8 cellular contexts compared by ENCODE assay signal in the genomic region with DNA sequence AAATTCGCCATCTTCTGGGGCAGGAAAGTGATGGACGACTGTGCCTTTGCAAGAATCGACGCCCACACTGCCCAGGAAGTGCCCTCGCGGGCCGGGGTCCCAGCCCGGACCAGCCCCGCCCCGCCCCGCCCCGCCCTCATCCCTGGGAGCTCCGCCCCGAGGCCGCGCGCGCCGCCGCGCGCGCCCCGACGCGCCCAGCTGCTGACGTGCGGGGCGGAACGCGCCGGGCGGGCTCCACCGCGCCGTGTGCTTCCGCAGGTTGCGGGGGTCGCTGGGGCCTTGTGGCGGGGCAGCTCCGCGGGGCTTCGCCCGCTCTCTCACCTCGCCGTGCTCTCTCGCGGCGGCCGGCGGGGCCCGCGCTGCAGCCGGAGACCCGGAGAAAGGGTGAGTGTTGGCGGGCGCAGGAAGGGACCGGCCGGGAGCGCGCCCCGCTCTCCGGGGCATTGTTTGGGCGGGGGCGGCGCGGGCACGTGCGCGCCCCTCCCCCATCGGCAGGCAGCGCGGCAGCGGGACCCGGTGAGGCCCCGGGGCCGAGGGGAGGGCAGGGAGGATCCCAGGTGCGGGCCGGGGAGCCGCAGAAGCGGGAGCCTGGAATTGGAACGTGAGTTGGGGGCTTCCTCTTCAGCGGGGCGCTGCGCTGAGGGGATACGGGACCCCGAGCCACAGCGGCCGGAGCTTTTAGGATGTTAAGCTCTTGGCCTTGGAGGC. TPM values are rescaled to one million over a fixed set of nuclear protein-coding genes. Genes with fewer than 3 reads are reported as not detected.
DNase-seq lines count a peak whose midpoint lies in the region; ATAC-seq, FAIRE-seq and TF ChIP-seq lines count a peak whose summit lies in the region.

A gene (plus strand): TSS at position 188 of the 708 bp plus-strand sequence. CDS start 17,366 bp downstream, outside the sequence.

- peak within 1 kb of the TSS; percentile 95 for H3K9ac ChIP-seq in NT2/D1 (ENCODE audit: insufficient read length, low read depth)
- H3K9ac ChIP-seq in endothelial cell of umbilical vein (replicated peaks; ENCODE audit: extremely low read depth, insufficient read depth, low read length) = peak within 1 kb of the TSS; percentile 72

- BruUV-seq in endothelial cell of umbilical vein (replicated peaks; lab: Mats Ljungman, UMichigan) = no TSS peak

- CTCF ChIA-PET in CD4-positive, alpha-beta memory T cell (lab: Charles Lee; ENCODE audit: partially characterized antibody) = interaction anchor here (0.5 to 2.4 kb wide), 7 partner anchors 10 to 198 kb away, joined by 3 to 15 read pairs (median 4); a partner anchor contains a TSS
- CTCF ChIA-PET in endothelial cell of umbilical vein (lab: Charles Lee) = interaction anchor here (0.7 to 1.7 kb wide), 8 partner anchors 12 to 287 kb away, joined by 3 to 7 read pairs (median 4); no protein-coding TSS in a partner anchor

- H3K4me1 ChIP-seq in CD4-positive, alpha-beta memory T cell (ENCODE audit: insufficient read depth, low read length) = peaks cover 24% of the 10 kb centered on the region
- H3K4me1 ChIP-seq in NT2/D1 (ENCODE audit: insufficient read depth, insufficient read length) (no peaks in the 10 kb centered on the region), endothelial cell of umbilical vein (ENCODE audit: control insufficient read depth, extremely low read depth, insufficient read depth, low read length) (peaks cover 15% of the 10 kb centered on the region)

- intact Hi-C loops in CD4-positive, alpha-beta memory T cell (cut with micrococcal nuclease) = loop anchor here (1.0 to 2.0 kb wide), 2 partner anchors 61 to 143 kb away; a partner anchor contains a TSS
- intact Hi-C loops in endothelial cell of umbilical vein (cut with micrococcal nuclease) = loop anchor here (1.0 to 2.0 kb wide), 4 partner anchors 37 to 228 kb away; a partner anchor contains a TSS

- H3K27ac Mint-ChIP-seq in CD4-positive, alpha-beta memory T cell = peak within 1 kb of the TSS; percentile 79 to 99 (median 97)

- H3K27ac ChIP-seq in CD4-positive, alpha-beta memory T cell (ENCODE audit: low read depth, low read length) = peak within 1 kb of the TSS; percentile 78
- H3K27ac ChIP-seq in endothelial cell of umbilical vein (ENCODE audit: insufficient read depth, low read depth, low read length) = peak within 1 kb of the TSS; percentile 73

- H3K4me3 ChIP-seq in CD4-positive, alpha-beta memory T cell (ENCODE audit: low read length in 2 of 2) = peak within 1 kb of the TSS; percentile 83 to 84
- H3K4me3 ChIP-seq in NT2/D1 (ENCODE audit: insufficient read length, low read depth) = peak within 1 kb of the TSS; percentile 94
- H3K4me3 ChIP-seq in endothelial cell of umbilical vein (replicated peaks in 1 of 3; ENCODE audit: insufficient read depth in 1 of 3, low read depth in 1 of 3, low read length in 3 of 3) = peak within 1 kb of the TSS; percentile 59 to 98 (median 86)

- ATAC-seq in GM19395 (IDR thresholded peaks at IDR 0.05; ENCODE audit: unreplicated experiment) (peak; percentile 70), HG03520 (IDR thresholded peaks at IDR 0.05; ENCODE audit: unreplicated experiment) (peak; percentile 66)

- H3K79me2 ChIP-seq in endothelial cell of umbilical vein (ENCODE audit: control insufficient read depth, insufficient read depth, low read length) = peaks cover 51% of the 10 kb centered on the region

- H4K20me1 ChIP-seq in endothelial cell of umbilical vein (replicated peaks; ENCODE audit: control insufficient read depth, extremely low read depth, insufficient read depth, low read length) = peaks cover 3% of the 10 kb centered on the region

- H3K4me1 Mint-ChIP-seq in CD4-positive, alpha-beta memory T cell = peaks cover 28 to 42% (median 36%) of the 10 kb centered on the region in 4 donors

- peak; percentile 65 to 79 (median 74) for DNase-seq in CD4-positive, alpha-beta memory T cell
- peak; percentile 43 for DNase-seq in NT2/D1 (ENCODE audit: low read depth, low spot score)
- peak; percentile 69 for DNase-seq in activated CD8-positive, alpha-beta memory T cell treated with anti-CD3 and anti-CD28 coated beads, Interleukin-2, amount 50 U/mL, for 4 hours
- peak; percentile 66 for DNase-seq in endothelial cell of umbilical vein (ENCODE audit: low read depth, low spot score)
- DNase-seq in middle frontal gyrus (ENCODE audit: extremely low spot score, low spot score) = peak; percentile 36
- DNase-seq in stimulated activated CD8-positive, alpha-beta memory T cell treated with anti-CD3 and anti-CD28 coated beads, Interleukin-2, amount 100 ng/mL, for 1 hour (ENCODE audit: low read depth in 2 of 2) = peak; percentile 34 to 39

- no peak for FAIRE-seq in endothelial cell of umbilical vein (lab: Jason Lieb, UNC)

- no peaks in the 10 kb centered on the region for H3K9me3 Mint-ChIP-seq in CD4-positive, alpha-beta memory T cell

- no peaks in the 10 kb centered on the region for H3K27me3 ChIP-seq in CD4-positive, alpha-beta memory T cell (ENCODE audit: insufficient read depth, low read length)
- H3K27me3 ChIP-seq in NT2/D1 (ENCODE audit: insufficient read depth, insufficient read length) (no peaks in the 10 kb centered on the region), endothelial cell of umbilical vein (ENCODE audit: control insufficient read depth in 2 of 2, insufficient read depth in 2 of 2, low read length in 2 of 2) (no peaks in the 10 kb centered on the region)

- no peak for TF ChIP-seq CTCF in endothelial cell of umbilical vein (IDR thresholded peaks at IDR 0.05; ENCODE audit: extremely low read depth in 1 of 2, insufficient read depth in 1 of 2, low read depth in 1 of 2, low read length in 2 of 2)

- no peaks in the 10 kb centered on the region for H3K27me3 Mint-ChIP-seq in CD4-positive, alpha-beta memory T cell

- TF ChIP-seq POLR2A in endothelial cell of umbilical vein (IDR thresholded peaks at IDR 0.05; ENCODE audit: low read depth, low read length) = peak; percentile 81

- peak within 1 kb of the TSS; percentile 95 for H3K4me2 ChIP-seq in endothelial cell of umbilical vein (ENCODE audit: insufficient read depth, low read length)

- no peaks in the 10 kb centered on the region for H3K9me1 ChIP-seq in endothelial cell of umbilical vein (replicated peaks; ENCODE audit: control insufficient read depth, extremely low read depth, insufficient read depth, low read length)

- POLR2A ChIA-PET in CD4-positive, alpha-beta memory T cell (lab: Charles Lee; ENCODE audit: partially characterized antibody) = interaction anchor here (0.6 to 4.6 kb wide), 10 partner anchors 12 to 271 kb away, joined by 3 to 89 read pairs (median 3); a partner anchor contains a TSS
- POLR2A ChIA-PET in endothelial cell of umbilical vein (lab: Charles Lee) = interaction anchor here (0.7 to 1.0 kb wide), 5 partner anchors 11 to 117 kb away, joined by 3 to 4 read pairs (median 3); no protein-coding TSS in a partner anchor

- H3K4me3 Mint-ChIP-seq in CD4-positive, alpha-beta memory T cell = peak within 1 kb of the TSS; percentile 87 to 99 (median 98)

- H3K9me3 ChIP-seq in CD4-positive, alpha-beta memory T cell (ENCODE audit: control insufficient read depth in 1 of 2, low read length in 2 of 2) = no peaks in the 10 kb centered on the region
- H3K9me3 ChIP-seq in NT2/D1 (ENCODE audit: insufficient read depth, low read length) (no peaks in the 10 kb centered on the region), endothelial cell of umbilical vein (replicated peaks; ENCODE audit: control insufficient read depth, insufficient read depth, low read length) (no peaks in the 10 kb centered on the region)

- H2AFZ ChIP-seq in endothelial cell of umbilical vein (ENCODE audit: low read depth, low read length) = peak within 1 kb of the TSS; percentile 95

- dilution Hi-C loops in endothelial cell of umbilical vein (cut with MboI; ENCODE audit: extremely low pct_ligation_motif_present, low sequenced_read_pairs) = no loop called here

- peaks cover 0 to 6% of the 10 kb centered on the region in 2 donors for H3K36me3 Mint-ChIP-seq in CD4-positive, alpha-beta memory T cell

- no peaks in the 10 kb centered on the region for H3K36me3 ChIP-seq in CD4-positive, alpha-beta memory T cell (ENCODE audit: insufficient read depth, low read length)
- H3K36me3 ChIP-seq in NT2/D1 (ENCODE audit: insufficient read depth, insufficient read length, low read length) (peaks cover 12% of the 10 kb centered on the region), endothelial cell of umbilical vein (ENCODE audit: control insufficient read depth in 2 of 2, extremely low read depth in 1 of 2, insufficient read depth in 2 of 2, low read length in 2 of 2) (peaks cover 0 to 4% of the 10 kb centered on the region in 2 experiments)

TF ChIP-seq in endothelial cell of umbilical vein, 7 proteins besides CTCF, POLR2A, EP300 and RAD21:
- peak; percentile 88 for TF ChIP-seq POLR2AphosphoS5 (IDR thresholded peaks at IDR 0.05; ENCODE audit: insufficient read depth, low read depth, low read length)
- no peak for TF ChIP-seq EZH2 (IDR thresholded peaks at IDR 0.05; ENCODE audit: borderline replicate concordance, low read depth, low read length, severe bottlenecking)
- TF ChIP-seq, protein P1, sequence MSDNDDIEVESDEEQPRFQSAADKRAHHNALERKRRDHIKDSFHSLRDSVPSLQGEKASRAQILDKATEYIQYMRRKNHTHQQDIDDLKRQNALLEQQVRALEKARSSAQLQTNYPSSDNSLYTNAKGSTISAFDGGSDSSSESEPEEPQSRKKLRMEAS (IDR thresholded peaks at IDR 0.05; ENCODE audit: insufficient read depth, insufficient read length) = no peak

RNA-seq across cellular contexts. Expression of the gene that starts here (rescaled TPM):
- total RNA-seq in CD4-positive, alpha-beta memory T cell = 10 to 100 TPM; 25.6 to 26.9 TPM
- 1 to 10 TPM; 1.6 to 7.5 TPM for polyA plus RNA-seq in CD4-positive, alpha-beta memory T cell
- total RNA-seq in endothelial cell of umbilical vein = 59.1 and 59.9 TPM in 2 replicates
- polyA plus RNA-seq in endothelial cell of umbilical vein = 30.2 and 31.0 TPM in 2 replicates
- polyA plus RNA-seq in endothelial cell of umbilical vein (2011; cell fraction: cytosol; rRNA removed) = 31.4 and 32.0 TPM in 2 replicates
- polyA plus RNA-seq in endothelial cell of umbilical vein (2011; cell fraction: nucleus; rRNA removed) = 71.3 and 71.9 TPM in 2 replicates
- polyA plus RNA-seq in endothelial cell of umbilical vein (2012) = 22.8 and 22.9 TPM in 2 replicates
- 49.5 and 57.4 TPM in 2 replicates for polyA minus RNA-seq in endothelial cell of umbilical vein
- polyA minus RNA-seq in endothelial cell of umbilical vein (2011; cell fraction: cytosol; rRNA and poly(A)+ RNA removed) = 21.6 TPM
- polyA minus RNA-seq in endothelial cell of umbilical vein (2011; cell fraction: nucleus; rRNA and poly(A)+ RNA removed) = 73.7 and 85.7 TPM in 2 replicates

Comparison
In these comparisons a context has a peak if more than half of its experiments do, and no peak if none do; other contexts are left out.
1. Peak in every context shown above with its lines: DNase-seq, ATAC-seq, H3K4me3 ChIP-seq and H3K27ac ChIP-seq.